9 cellular contexts compared by ENCODE assay signal in genomic region chr4:139530833-139531427, GRCh38. TPM values are rescaled to one million over a fixed set of nuclear protein-coding genes. Genes with fewer than 3 reads are reported as not detected.
A peak's percentile ranks its signal among the peaks of the same experiment; 100 is the strongest.
DNase-seq lines count a peak whose midpoint lies in the region; ATAC-seq, FAIRE-seq and TF ChIP-seq lines count a peak whose summit lies in the region.
"Had no signal": no experiment of that assay in that cellular context is flagged by ENCODE, and none has a peak within 500 bp of the region (broad histone marks: within the 10 kb centered on the region; RNA-seq: fewer than 3 reads in every experiment).

No MANE protein-coding gene starts in this region.

- no peak overlapping the region for H3K4me2 ChIP-seq in astrocyte (ENCODE audit: low read length)
- H3K4me2 ChIP-seq: BLaER1 had no signal

- CTCF ChIA-PET in T-cell (lab: Charles Lee), result interaction anchor here (0.6 to 3.4 kb wide), 16 partner anchors 9 to 501 kb away, joined by 3 to 35 read pairs (median 4); partner anchors contain the start of gene SETD7 (in 1 of the 2)

- H3K79me2 ChIP-seq in astrocyte (ENCODE audit: insufficient read depth, low read length), result peaks cover 22% of the 10 kb centered on the region

- no peaks in the 10 kb centered on the region for H3K9me3 ChIP-seq in astrocyte (ENCODE audit: insufficient read depth, low read depth, low read length)
- H3K9me3 ChIP-seq: BLaER1 had no signal

- H3K4me3 Mint-ChIP-seq in T-cell (no peak overlapping the region), astrocyte (ENCODE audit: unreplicated experiment) (no peak overlapping the region)

- peak; percentile 56 for TF ChIP-seq CTCF in astrocyte (IDR thresholded peaks at IDR 0.05; ENCODE audit: insufficient read depth, low read depth, low read length)

- no peaks in the 10 kb centered on the region for H3K27me3 Mint-ChIP-seq in T-cell
- H3K27me3 Mint-ChIP-seq in astrocyte (ENCODE audit: low read depth, unreplicated experiment), result no peaks in the 10 kb centered on the region

- H3K27me3 ChIP-seq in astrocyte (ENCODE audit: insufficient read depth, low read length), result no peaks in the 10 kb centered on the region
- H3K27me3 ChIP-seq: BLaER1 had no signal

- H3K4me3 ChIP-seq in astrocyte (ENCODE audit: insufficient read depth, low read depth, low read length), result no peak overlapping the region
- H3K4me3 ChIP-seq: BLaER1 had no signal

- H3K36me3 ChIP-seq in astrocyte (ENCODE audit: insufficient read depth, low read length), result peaks cover 11% of the 10 kb centered on the region

- H3K4me1 ChIP-seq in astrocyte (ENCODE audit: insufficient read depth, low read length), result no peaks in the 10 kb centered on the region
- H3K4me1 ChIP-seq: BLaER1 had no signal

- no peak overlapping the region for H3K27ac ChIP-seq in astrocyte (ENCODE audit: low read depth, low read length)
- H3K27ac ChIP-seq: BLaER1 had no signal

- H3K27ac Mint-ChIP-seq in T-cell (no peak overlapping the region), astrocyte (ENCODE audit: unreplicated experiment) (no peak overlapping the region)

- POLR2A ChIA-PET in T-cell (lab: Charles Lee), result interaction anchor here in 1 of 2 donors (1.2 kb wide), 1 partner anchor 78 kb away, joined by 3 read pairs; no protein-coding TSS in a partner anchor

- H4K20me1 ChIP-seq in astrocyte (ENCODE audit: insufficient read depth, low read length), result peaks cover 25% of the 10 kb centered on the region

- H3K9me3 Mint-ChIP-seq in T-cell, result no peaks in the 10 kb centered on the region
- no peaks in the 10 kb centered on the region for H3K9me3 Mint-ChIP-seq in astrocyte (ENCODE audit: unreplicated experiment)

- no peak overlapping the region for H3K9ac ChIP-seq in astrocyte (ENCODE audit: low read length)
- H3K9ac ChIP-seq: BLaER1 had no signal

- H2AFZ ChIP-seq in astrocyte (ENCODE audit: low read depth, low read length), result no peak overlapping the region

- H3K36me3 Mint-ChIP-seq in T-cell (peaks cover 13% of the 10 kb centered on the region), astrocyte (ENCODE audit: low read depth, unreplicated experiment) (peaks cover 10% of the 10 kb centered on the region)

- DNase-seq in NCI-H1105 (lab: John Stamatoyannopoulos, UW), result peak; percentile 0
- DNase-seq in NCI-H1105 treated with DMSO at 0.1 percent for 48 hours (lab: John Stamatoyannopoulos, UW), result no peak
- peak; percentile 6 to 66 (median 48) for DNase-seq in T-cell
- no peak for DNase-seq in astrocyte (ENCODE audit: low read depth)
- DNase-seq in inferior parietal cortex (ENCODE audit: extremely low spot score), result peak; percentile 73
- DNase-seq in stimulated activated CD4-positive, alpha-beta T cell treated with anti-CD3 and anti-CD28 coated beads, Interleukin-4, amount 100 ng/mL, for 1 hour, result peak; percentile 36
- DNase-seq in T1000 (lab: John Stamatoyannopoulos, UW), result no peak

- peak; percentile 17 for FAIRE-seq in astrocyte (lab: Jason Lieb, UNC)

- ATAC-seq in HG03378 (IDR thresholded peaks at IDR 0.05; ENCODE audit: unreplicated experiment) (peak; percentile 54), T-cell (replicated peaks in 1 of 4) (peak; percentile 61 to 75 (median 66))

- H3K4me1 Mint-ChIP-seq in T-cell (peaks cover 0 to 14% (median 12%) of the 10 kb centered on the region in 3 donors), astrocyte (ENCODE audit: low read depth, unreplicated experiment) (peaks cover 10% of the 10 kb centered on the region)

RNA-seq across cellular contexts. Expression of gene SETD7, which starts 25.1 kb away (rescaled TPM):
- total RNA-seq in T-cell (10 to 100 TPM in 3 of 5 donors, 1 to 10 TPM in 2; 6.5 to 17.5 (median 10.3) TPM), astrocyte (51.4 and 55.0 TPM in 2 replicates)

Comparison
In these comparisons a context has a peak if more than half of its experiments do, and no peak if none do; other contexts are left out.
1. DNase-seq: peak in NCI-H1105 (single experiment), T-cell (34 of 34), inferior parietal cortex (single experiment) and stimulated activated CD4-positive, alpha-beta T cell treated with anti-CD3 and anti-CD28 coated beads, Interleukin-4, amount 100 ng/mL, for 1 hour (single experiment); none in NCI-H1105 treated with DMSO at 0.1 percent for 48 hours (single experiment), astrocyte (single experiment) and T1000 (single experiment).